13 cellular contexts compared by ENCODE assay signal in genomic region chr2:151918308-151918707, GRCh38.
A peak's percentile ranks its signal among the peaks of the same experiment; 100 is the strongest.
DNase-seq lines count a peak whose midpoint lies in the region; ATAC-seq, FAIRE-seq and TF ChIP-seq lines count a peak whose summit lies in the region.
"Had no signal": no experiment of that assay in that cellular context is flagged by ENCODE, and none has a peak within 500 bp of the region (broad histone marks: within the 10 kb centered on the region; RNA-seq: fewer than 3 reads in every experiment).

No MANE protein-coding gene starts in this region.

- FAIRE-seq in bronchial epithelial cell (lab: Jason Lieb, UNC): peak; percentile 40
- FAIRE-seq: endothelial cell of umbilical vein had no signal

- no peaks in the 10 kb centered on the region for H3K36me3 ChIP-seq in bronchial epithelial cell (ENCODE audit: control insufficient read depth, insufficient read depth, low read length)
- H3K36me3 ChIP-seq: tibial nerve had no signal

- DNase-seq in MV-4-11 (lab: John Stamatoyannopoulos, UW) (peak; percentile 34), bronchial epithelial cell (ENCODE audit: low read depth) (no peak), pons (ENCODE audit: low spot score) (peak; percentile 84)
- no peak for DNase-seq in activated T-cell treated with anti-CD3 and anti-CD28 coated beads, Interleukin-2, amount 50 U/mL, for 1 hour
- DNase-seq: activated CD4-positive, alpha-beta T cell treated with anti-CD3 and anti-CD28 coated beads, Interleukin-2, amount 10 ng/mL, durations not matched to agents 7 days and 5 days; natural killer cell; NCI-H510A; stimulated activated CD4-positive, alpha-beta T cell treated with anti-CD3 and anti-CD28 coated beads, Interleukin-2, amount 100 ng/mL, for 24 hours had no signal

- ATAC-seq in GM18909 (IDR thresholded peaks at IDR 0.05; ENCODE audit: poor library complexity, unreplicated experiment) (peak; percentile 60), HG02884 (IDR thresholded peaks at IDR 0.05; ENCODE audit: unreplicated experiment) (no peak), GM19035 (IDR thresholded peaks at IDR 0.05; ENCODE audit: unreplicated experiment) (no peak)

- TF ChIP-seq CTCF in bronchial epithelial cell (IDR thresholded peaks at IDR 0.05; ENCODE audit: insufficient read depth, low read length, severe bottlenecking): no peak

- H3K27me3 ChIP-seq in bronchial epithelial cell (ENCODE audit: control insufficient read depth, insufficient read depth, low read length): no peaks in the 10 kb centered on the region
- H3K27me3 ChIP-seq: tibial nerve had no signal

- no peak overlapping the region for H3K4me3 ChIP-seq in bronchial epithelial cell (ENCODE audit: low read depth, low read length)
- H3K4me3 ChIP-seq: tibial nerve had no signal

Comparison
In these comparisons a context has a peak if more than half of its experiments do, and no peak if none do; other contexts are left out.
1. DNase-seq: peak in MV-4-11 (single experiment) and pons (single experiment); none in bronchial epithelial cell (single experiment) and activated T-cell treated with anti-CD3 and anti-CD28 coated beads, Interleukin-2, amount 50 U/mL, for 1 hour (single experiment).